Comparison of ENCODE assay signal across 10 cellular contexts in genomic region chr3:183638092-183638644, GRCh38. TPM values are rescaled to one million over a fixed set of nuclear protein-coding genes. Genes with fewer than 3 reads are reported as not detected.
A peak's percentile ranks its signal among the peaks of the same experiment; 100 is the strongest.
DNase-seq lines count a peak whose midpoint lies in the region; ATAC-seq and TF ChIP-seq lines count a peak whose summit lies in the region.
"Had no signal": no experiment of that assay in that cellular context is flagged by ENCODE, and none has a peak within 500 bp of the region (broad histone marks: within the 10 kb centered on the region; RNA-seq: fewer than 3 reads in every experiment).

No MANE protein-coding gene starts in this region.

- H3K4me3 ChIP-seq in SU-DHL-6 (ENCODE audit: insufficient read depth, low read length, poor library complexity, severe bottlenecking) (no peak overlapping the region), gastroesophageal sphincter (no peak overlapping the region)

- peak overlapping the region; percentile 93 for H3K27ac Mint-ChIP-seq in activated T-cell treated with anti-CD3 and anti-CD28 coated beads, Interleukin-2, amount 50 U/mL, for 72 hours
- H3K27ac Mint-ChIP-seq in stimulated activated naive B cell treated with anti-CD40 and anti-IgM and Interleukin-4, amounts not matched to agents 10 μg/mL and 1 μg/mL and 100 μg/mL, for 72 hours, result peak overlapping the region; percentile 81

- no peak for TF ChIP-seq EP300 in gastroesophageal sphincter (IDR thresholded peaks at IDR 0.05)

- H3K79me2 ChIP-seq in SU-DHL-6 (ENCODE audit: insufficient read depth, low read length), result peaks cover 14% of the 10 kb centered on the region

- no peaks in the 10 kb centered on the region for H3K9me2 ChIP-seq in SU-DHL-6 (replicated peaks; ENCODE audit: insufficient read depth, low read length)

- H3K4me1 Mint-ChIP-seq in activated T-cell treated with anti-CD3 and anti-CD28 coated beads, Interleukin-2, amount 50 U/mL, for 72 hours (ENCODE audit: low read depth), result peaks cover 58% of the 10 kb centered on the region
- peaks cover 18 to 28% of the 10 kb centered on the region in 2 donors for H3K4me1 Mint-ChIP-seq in stimulated activated naive B cell treated with anti-CD40 and anti-IgM and Interleukin-4, amounts not matched to agents 10 μg/mL and 1 μg/mL and 100 μg/mL, for 72 hours

- no peaks in the 10 kb centered on the region for H3K36me3 ChIP-seq in SU-DHL-6 (ENCODE audit: low read length)
- no peaks in the 10 kb centered on the region for H3K36me3 ChIP-seq in gastroesophageal sphincter

- no peak for TF ChIP-seq POLR2A in gastroesophageal sphincter (IDR thresholded peaks at IDR 0.05)

- no peak for TF ChIP-seq CTCF in SU-DHL-6 (IDR thresholded peaks at IDR 0.05; ENCODE audit: insufficient read depth, low read length, poor library complexity, severe bottlenecking)
- TF ChIP-seq CTCF in gastroesophageal sphincter (IDR thresholded peaks at IDR 0.05), result no peak

- H3K4me2 ChIP-seq in SU-DHL-6 (ENCODE audit: low read depth, low read length, poor library complexity, severe bottlenecking), result peak overlapping the region; percentile 90

- 33 to 35% methylated on average over 5 of the region's 5 CpGs for WGBS in gastroesophageal sphincter (ENCODE audit: low coverage in 1 of 2), 2 donors

- H3K27me3 Mint-ChIP-seq in activated T-cell treated with anti-CD3 and anti-CD28 coated beads, Interleukin-2, amount 50 U/mL, for 72 hours (ENCODE audit: low read depth), result no peaks in the 10 kb centered on the region
- H3K27me3 Mint-ChIP-seq in stimulated activated naive B cell treated with anti-CD40 and anti-IgM and Interleukin-4, amounts not matched to agents 10 μg/mL and 1 μg/mL and 100 μg/mL, for 72 hours, result no peaks in the 10 kb centered on the region

- DNase-seq in activated T-cell treated with anti-CD3 and anti-CD28 coated beads, Interleukin-2, amount 50 U/mL, for 72 hours, result no peak
- no peak for DNase-seq in activated T-cell treated with anti-CD3 and anti-CD28 coated beads, Interleukin-2, amount 50 U/mL, for 1 hour
- DNase-seq in stimulated activated naive B cell treated with anti-CD40 and anti-IgM and Interleukin-4, amounts not matched to agents 10 μg/mL and 1 μg/mL and 100 μg/mL, for 72 hours, result no peak
- no peak for DNase-seq in cerebellar cortex (ENCODE audit: low spot score)
- DNase-seq in NCI-H1930 (lab: John Stamatoyannopoulos, UW), result no peak
- DNase-seq in NCI-H69 (lab: John Stamatoyannopoulos, UW), result no peak
- DNase-seq: activated CD4-positive, alpha-beta T cell treated with anti-CD3 and anti-CD28 coated beads for 4 hours had no signal

- peaks cover 7% of the 10 kb centered on the region for H3F3A ChIP-seq in SU-DHL-6 (ENCODE audit: insufficient read depth)

- H3K9me3 ChIP-seq in SU-DHL-6 (ENCODE audit: insufficient read depth, low read length) (no peaks in the 10 kb centered on the region), gastroesophageal sphincter (no peaks in the 10 kb centered on the region)

- H3K9me3 Mint-ChIP-seq in activated T-cell treated with anti-CD3 and anti-CD28 coated beads, Interleukin-2, amount 50 U/mL, for 72 hours, result no peaks in the 10 kb centered on the region
- no peaks in the 10 kb centered on the region for H3K9me3 Mint-ChIP-seq in stimulated activated naive B cell treated with anti-CD40 and anti-IgM and Interleukin-4, amounts not matched to agents 10 μg/mL and 1 μg/mL and 100 μg/mL, for 72 hours

- no peak for ATAC-seq in activated T-cell treated with anti-CD3 and anti-CD28 coated beads, Interleukin-2, amount 50 U/mL, for 72 hours (replicated peaks in 1 of 2)
- ATAC-seq in gastroesophageal sphincter, result no peak
- ATAC-seq in stimulated activated naive B cell treated with anti-CD40 and anti-IgM and Interleukin-4, amounts not matched to agents 10 μg/mL and 1 μg/mL and 100 μg/mL, for 72 hours (replicated peaks), result no peak

- H3K4me3 Mint-ChIP-seq in activated T-cell treated with anti-CD3 and anti-CD28 coated beads, Interleukin-2, amount 50 U/mL, for 72 hours, result peak overlapping the region; percentile 94 to 95
- peak overlapping the region in 1 of 2 donors; percentile 100 for H3K4me3 Mint-ChIP-seq in stimulated activated naive B cell treated with anti-CD40 and anti-IgM and Interleukin-4, amounts not matched to agents 10 μg/mL and 1 μg/mL and 100 μg/mL, for 72 hours

- H3K36me3 Mint-ChIP-seq in activated T-cell treated with anti-CD3 and anti-CD28 coated beads, Interleukin-2, amount 50 U/mL, for 72 hours (ENCODE audit: insufficient read depth in 2 of 2), result peaks cover 0 to 1% of the 10 kb centered on the region in 2 donors
- H3K36me3 Mint-ChIP-seq in stimulated activated naive B cell treated with anti-CD40 and anti-IgM and Interleukin-4, amounts not matched to agents 10 μg/mL and 1 μg/mL and 100 μg/mL, for 72 hours, result peaks cover 0 to 5% of the 10 kb centered on the region in 2 donors
- H3K36me3 Mint-ChIP-seq: CD14-positive monocyte had no signal

- no peaks in the 10 kb centered on the region for H4K20me1 ChIP-seq in SU-DHL-6 (ENCODE audit: low read depth, low read length)

- H3K27me3 ChIP-seq in SU-DHL-6 (ENCODE audit: low read length), result no peaks in the 10 kb centered on the region
- no peaks in the 10 kb centered on the region for H3K27me3 ChIP-seq in gastroesophageal sphincter

- H3K4me1 ChIP-seq in gastroesophageal sphincter, result peaks cover 8 to 66% (median 16%) of the 10 kb centered on the region in 3 donors

- no peak overlapping the region for H3K27ac ChIP-seq in SU-DHL-6 (ENCODE audit: low read depth, low read length)
- peak overlapping the region in 3 of 4 donors; percentile 98 to 100 (median 99) for H3K27ac ChIP-seq in gastroesophageal sphincter

- H3K9ac ChIP-seq in SU-DHL-6 (ENCODE audit: low read length), result peak overlapping the region; percentile 70; the same call in 1 of the 2 replicates

- H2AFZ ChIP-seq in SU-DHL-6 (ENCODE audit: low read depth, low read length, severe bottlenecking), result peak overlapping the region; percentile 80

RNA-seq across cellular contexts. Expression of gene KLHL24, which starts 2.7 kb away (rescaled TPM):
- 10 to 100 TPM; 42.2 to 42.8 TPM for total RNA-seq in activated T-cell treated with anti-CD3 and anti-CD28 coated beads, Interleukin-2, amount 50 U/mL, for 72 hours
- 100 to 1,000 TPM in 3 of 4 donors, 10 to 100 TPM in 1; 94.8 to 148 (median 126) TPM for total RNA-seq in gastroesophageal sphincter

RNA-seq across cellular contexts. Expression of gene YEATS2, which starts 59.4 kb away (rescaled TPM):
- total RNA-seq in activated T-cell treated with anti-CD3 and anti-CD28 coated beads, Interleukin-2, amount 50 U/mL, for 72 hours, result 10 to 100 TPM; 44.6 to 52.2 TPM
- total RNA-seq in gastroesophageal sphincter, result 10 to 100 TPM; 19.3 to 33.1 (median 27.6) TPM
